8 cellular contexts compared by ENCODE assay signal in the genomic region with DNA sequence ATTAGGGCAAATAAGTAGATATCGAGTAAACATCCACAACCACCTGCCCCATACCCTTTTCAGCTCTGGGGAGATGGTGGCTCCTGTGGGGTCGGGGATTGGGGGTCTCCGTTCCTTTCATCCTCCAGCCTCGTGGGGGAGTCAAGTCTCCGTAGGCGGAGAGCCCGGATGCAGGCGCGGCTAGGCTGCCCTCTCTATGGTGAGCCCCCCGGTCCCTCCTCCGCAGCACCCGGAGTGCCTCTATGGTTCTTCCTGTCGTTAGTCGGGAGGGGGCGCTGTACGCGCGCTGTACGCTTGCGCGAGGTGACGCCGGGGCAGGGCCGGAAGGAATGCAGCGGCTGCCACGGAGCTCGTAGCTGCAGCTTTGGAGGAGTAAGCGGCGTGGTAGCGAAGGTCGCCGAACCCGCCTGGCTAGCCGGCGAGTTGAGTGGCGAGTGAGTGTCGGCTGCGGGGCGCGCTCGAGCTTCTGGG. TPM values are rescaled to one million over a fixed set of nuclear protein-coding genes. Genes with fewer than 3 reads are reported as not detected.
DNase-seq lines count a peak whose midpoint lies in the region; ATAC-seq, FAIRE-seq and TF ChIP-seq lines count a peak whose summit lies in the region.

No MANE protein-coding gene starts in this region.

- intact Hi-C loops in left lung (cut with DNase I): no loop called here

- H3K27me3 ChIP-seq in left lung: no peaks in the 10 kb centered on the region

- H3K4me3 ChIP-seq in left lung: peak overlapping the region; percentile 76 to 85

- H3K27ac ChIP-seq in C4-2B: peak overlapping the region; percentile 78
- peak overlapping the region; percentile 89 to 90 for H3K27ac ChIP-seq in left lung

- peak; percentile 84 for FAIRE-seq in GM19239 (lab: Jason Lieb, UNC)

- peak; percentile 76 for DNase-seq in GM19239 (ENCODE audit: insufficient read length, low spot score)
- peak; percentile 76 to 96 for DNase-seq in NCI-H526 (lab: John Stamatoyannopoulos, UW)
- DNase-seq in activated CD4-positive, alpha-beta T cell treated with anti-CD3 and anti-CD28 coated beads, Interleukin-2, amount 50 U/mL, for 1 hour: peak; percentile 93
- peak; percentile 84 for DNase-seq in dedifferentiated amniotic fluid mesenchymal stem cell (ENCODE audit: extremely low spot score)
- peak; percentile 90 to 99 for DNase-seq in left lung
- DNase-seq in stimulated activated CD4-positive, alpha-beta T cell treated with anti-CD3 and anti-CD28 coated beads, Interleukin-2, amount 100 ng/mL, for 4 hours (ENCODE audit: low read depth): peak; percentile 83

- peaks cover 0 to 25% of the 10 kb centered on the region in 2 donors for H3K36me3 ChIP-seq in left lung

- H3K4me1 ChIP-seq in left lung: peaks cover 0 to 13% of the 10 kb centered on the region in 2 donors

- TF ChIP-seq CTCF in C4-2B (conservative IDR thresholded peaks at IDR 0.05) (peak; percentile 88), left lung (IDR thresholded peaks at IDR 0.05) (peak; percentile 70 to 86)

- ATAC-seq in HG03442 (IDR thresholded peaks at IDR 0.05; ENCODE audit: unreplicated experiment): peak; percentile 92
- peak; percentile 99 for ATAC-seq in left lung

- no peaks in the 10 kb centered on the region for H3K9me3 ChIP-seq in left lung

RNA-seq across cellular contexts. Expression of gene MMD2, which starts 14.8 kb away (rescaled TPM):
- total RNA-seq in left lung: not detected

Comparison
In these comparisons a context has a peak if more than half of its experiments do, and no peak if none do; other contexts are left out.
1. Peak in every context shown above with its lines: DNase-seq, ATAC-seq, H3K4me3 ChIP-seq and H3K27ac ChIP-seq.